27 cellular contexts compared by ENCODE assay signal in genomic region chr17:61227866-61228265, GRCh38.
"Had no signal": no experiment of that assay in that cellular context is flagged by ENCODE, and none has a peak within 500 bp of the region (broad histone marks: within the 10 kb centered on the region; RNA-seq: fewer than 3 reads in every experiment).

No MANE protein-coding gene starts in this region.

- DNase-seq: hypothalamus; islet precursor cell; left ventricle myocardium inferior; mesendoderm; midbrain; mucosa of descending colon; naive thymus-derived CD4-positive, alpha-beta T cell; nucleus accumbens; pancreas; posterior cingulate gyrus; retina; right cardiac atrium; stimulated activated CD4-positive, alpha-beta T cell treated with anti-CD3 and anti-CD28 coated beads, Interleukin-12 subunit alpha, Interleukin-12 subunit beta, amount 100 ng/mL, for 4 hours; stimulated activated CD4-positive, alpha-beta T cell treated with anti-CD3 and anti-CD28 coated beads, Interleukin-4, amount 100 ng/mL, for 24 hours; stimulated activated naive CD4-positive, alpha-beta T cell; tibial artery; trophoblast cell; upper lobe of right lung; uterus had no signal

- H3K4me3 ChIP-seq: left ventricle myocardium inferior, lung, mucosa of descending colon, pancreas, prostate gland, skin epidermis, suprapubic skin, thoracic aorta, tibial artery, upper lobe of right lung, uterus had no signal

- H3K4me1 ChIP-seq: pancreas, prostate gland, suprapubic skin, upper lobe of right lung, uterus had no signal

- H3K36me3 ChIP-seq: left ventricle myocardium inferior, pancreas, prostate gland, suprapubic skin, thoracic aorta, tibial artery, upper lobe of right lung, uterus had no signal

- H3K9me3 ChIP-seq: left ventricle myocardium inferior, mucosa of descending colon, pancreas, prostate gland, suprapubic skin, thoracic aorta, tibial artery, upper lobe of right lung, uterus had no signal

- H3K27me3 ChIP-seq: pancreas, suprapubic skin, tibial artery, upper lobe of right lung, uterus had no signal

- FAIRE-seq: pancreas had no signal

- ATAC-seq: mucosa of descending colon; naive thymus-derived CD4-positive, alpha-beta T cell; natural killer cell treated with Interleukin-12 subunit alpha and Interleukin-12 subunit beta and Interleukin-15 and Interleukin-18, amount 100 ng/mL, for 72 hours; pancreas; right cardiac atrium; sciatic nerve; stimulated activated effector memory CD8-positive, alpha-beta T cell treated with anti-CD3 and anti-CD28 coated beads, Interleukin-12 subunit alpha, Interleukin-12 subunit beta, amount 100 ng/mL, for 72 hours; upper lobe of right lung had no signal

- H3K27ac ChIP-seq: left ventricle myocardium inferior, pancreas, prostate gland, skin epidermis, suprapubic skin, thoracic aorta, tibial artery, upper lobe of right lung, uterus had no signal
